ENCODE assay signal across 5 cellular contexts in genomic region chr7:34550996-34551395, GRCh38.
"Had no signal": no experiment of that assay in that cellular context is flagged by ENCODE, and none has a peak within 500 bp of the region (broad histone marks: within the 10 kb centered on the region; RNA-seq: fewer than 3 reads in every experiment).

No MANE protein-coding gene starts in this region.

- ATAC-seq: HepG2, K562 had no signal

- DNase-seq: IMR-90, KBM-7, KG1 had no signal
